In genomic region chr15:65939901-65940617, GRCh38 we compare ENCODE assay signal across 9 cellular contexts.
DNase-seq lines count a peak whose midpoint lies in the region; ATAC-seq and TF ChIP-seq lines count a peak whose summit lies in the region.
"Had no signal": no experiment of that assay in that cellular context is flagged by ENCODE, and none has a peak within 500 bp of the region (broad histone marks: within the 10 kb centered on the region; RNA-seq: fewer than 3 reads in every experiment).

No MANE protein-coding gene starts in this region.

- H3K4me1 ChIP-seq in lower lobe of right lung = peaks cover 6% of the 10 kb centered on the region

- H3K4me3 Mint-ChIP-seq in chondrocyte (ENCODE audit: unreplicated experiment) = no peak overlapping the region

- H3K9me3 Mint-ChIP-seq in chondrocyte (ENCODE audit: low read depth) = no peaks in the 10 kb centered on the region

- no peaks in the 10 kb centered on the region for H3K36me3 Mint-ChIP-seq in chondrocyte (ENCODE audit: low read depth)

- DNase-seq in DMS53 (lab: John Stamatoyannopoulos, UW) = peak; percentile 94
- DNase-seq in NCI-H1105 (lab: John Stamatoyannopoulos, UW) = peak; percentile 68
- DNase-seq in chondrocyte (ENCODE audit: low spot score) = no peak
- DNase-seq in lower lobe of right lung = no peak
- no peak for DNase-seq in H7
- no peak for DNase-seq in activated naive CD4-positive, alpha-beta T cell (lab: John Stamatoyannopoulos, UW)
- DNase-seq: GDM1 had no signal

- no peaks in the 10 kb centered on the region for H3K9me3 ChIP-seq in lower lobe of right lung

- TF ChIP-seq CTCF in chondrocyte (IDR thresholded peaks at IDR 0.05) (no peak), lower lobe of right lung (IDR thresholded peaks at IDR 0.05) (no peak)

- H3K27me3 Mint-ChIP-seq in chondrocyte (ENCODE audit: low read depth) = peaks cover 6% of the 10 kb centered on the region

- intact Hi-C loops in lower lobe of right lung (cut with DNase I) = no loop called here

- H3K27me3 ChIP-seq in lower lobe of right lung (ENCODE audit: low read depth) = no peaks in the 10 kb centered on the region
- no peaks in the 10 kb centered on the region for H3K27me3 ChIP-seq in H7 (ENCODE audit: control insufficient read depth, insufficient read depth, low read length)

- H3K27ac ChIP-seq in lower lobe of right lung = no peak overlapping the region

- peaks cover 22% of the 10 kb centered on the region for H3K4me1 Mint-ChIP-seq in chondrocyte (ENCODE audit: low read depth)

- no peak overlapping the region for H3K4me3 ChIP-seq in lower lobe of right lung
- H3K4me3 ChIP-seq in H7 (ENCODE audit: insufficient read depth, low read depth, low read length) = no peak overlapping the region

- H3K36me3 ChIP-seq in lower lobe of right lung (no peaks in the 10 kb centered on the region), H7 (replicated peaks; ENCODE audit: control insufficient read depth, insufficient read depth, low read length) (no peaks in the 10 kb centered on the region)

- ATAC-seq in lower lobe of right lung = peak; percentile 85 to 89
- no peak for ATAC-seq in GM18907 (IDR thresholded peaks at IDR 0.05; ENCODE audit: unreplicated experiment)
- no peak for ATAC-seq in GM19023 (IDR thresholded peaks at IDR 0.05; ENCODE audit: unreplicated experiment)

- peak overlapping the region; percentile 65 for H3K27ac Mint-ChIP-seq in chondrocyte (ENCODE audit: unreplicated experiment)

Comparison
In these comparisons a context has a peak if more than half of its experiments do, and no peak if none do; other contexts are left out.
1. DNase-seq: peak in DMS53 (single experiment) and NCI-H1105 (single experiment); none in chondrocyte (single experiment), lower lobe of right lung (single experiment), H7 (single experiment) and activated naive CD4-positive, alpha-beta T cell (0 of 4).
2. ATAC-seq: peak in lower lobe of right lung (2 of 2); none in GM18907 (single experiment) and GM19023 (single experiment).